ENCODE assay signal across 8 cellular contexts in genomic region chr5:141877478-141878185, GRCh38. TPM values are rescaled to one million over a fixed set of nuclear protein-coding genes. Genes with fewer than 3 reads are reported as not detected.
DNase-seq lines count a peak whose midpoint lies in the region; ATAC-seq and TF ChIP-seq lines count a peak whose summit lies in the region.

No MANE protein-coding gene starts in this region.

- no peak for TF ChIP-seq CTCF in osteocyte (IDR thresholded peaks at IDR 0.05)

- DNase-seq in NCI-H2029 (lab: John Stamatoyannopoulos, UW) (peak; percentile 20), NCI-H2029 treated with DMSO at 0.1 percent for 48 hours (lab: John Stamatoyannopoulos, UW) (no peak), erythroblast (lab: John Stamatoyannopoulos, UW) (peak; percentile 31 to 44), osteocyte (ENCODE audit: extremely low spot score, unreplicated experiment) (no peak), dedifferentiated amniotic fluid mesenchymal stem cell (ENCODE audit: extremely low spot score) (no peak), AML-193 (lab: John Stamatoyannopoulos, UW) (no peak)
- DNase-seq in activated CD4-positive, alpha-beta T cell treated with anti-CD3 and anti-CD28 coated beads, Interleukin-2, amount 50 U/mL, for 48 hours, result peak; percentile 25 to 41

- H3K4me1 Mint-ChIP-seq in osteocyte (ENCODE audit: unreplicated experiment), result peaks cover 25% of the 10 kb centered on the region

- peak overlapping the region; percentile 84 for H3K4me3 Mint-ChIP-seq in osteocyte (ENCODE audit: unreplicated experiment)

- no peaks in the 10 kb centered on the region for H3K9me3 Mint-ChIP-seq in osteocyte (ENCODE audit: unreplicated experiment)

- no peaks in the 10 kb centered on the region for H3K36me3 Mint-ChIP-seq in osteocyte (ENCODE audit: unreplicated experiment)

- no peak for TF ChIP-seq POLR2A in erythroblast (IDR thresholded peaks at IDR 0.05; ENCODE audit: low read length)

- H3K27me3 Mint-ChIP-seq in osteocyte (ENCODE audit: unreplicated experiment), result peaks cover 75% of the 10 kb centered on the region

- no peak overlapping the region for H3K27ac Mint-ChIP-seq in osteocyte (ENCODE audit: unreplicated experiment)

- ATAC-seq in GM21737 (IDR thresholded peaks at IDR 0.05; ENCODE audit: unreplicated experiment), result no peak

RNA-seq across cellular contexts. Expression of gene PCDH1, which starts 0.6 kb away (rescaled TPM):
- total RNA-seq in osteocyte, result 6.3 and 7.3 TPM in 2 replicates

RNA-seq across cellular contexts. Expression of gene DELE1, which starts 46.0 kb away (rescaled TPM):
- 60.2 and 64.1 TPM in 2 replicates for total RNA-seq in osteocyte

Comparison
In these comparisons a context has a peak if more than half of its experiments do, and no peak if none do; other contexts are left out.
1. DNase-seq: peak in NCI-H2029 (single experiment), activated CD4-positive, alpha-beta T cell treated with anti-CD3 and anti-CD28 coated beads, Interleukin-2, amount 50 U/mL, for 48 hours (2 of 2) and erythroblast (2 of 2); none in NCI-H2029 treated with DMSO at 0.1 percent for 48 hours (single experiment), osteocyte (single experiment), dedifferentiated amniotic fluid mesenchymal stem cell (single experiment) and AML-193 (0 of 2).